Comparison of ENCODE assay signal across 13 cellular contexts in genomic region chr13:45332831-45333219, GRCh38. TPM values are rescaled to one million over a fixed set of nuclear protein-coding genes. Genes with fewer than 3 reads are reported as not detected.
DNase-seq lines count a peak whose midpoint lies in the region; ATAC-seq, FAIRE-seq and TF ChIP-seq lines count a peak whose summit lies in the region.
"Had no signal": no experiment of that assay in that cellular context is flagged by ENCODE, and none has a peak within 500 bp of the region (broad histone marks: within the 10 kb centered on the region; RNA-seq: fewer than 3 reads in every experiment).

No MANE protein-coding gene starts in this region.

- H3K4me3 Mint-ChIP-seq in activated naive CD4-positive, alpha-beta T cell treated with anti-CD3 and anti-CD28 coated beads, Interleukin-2, amount 50 U/mL, for 24 hours: peak overlapping the region; percentile 61

- no peak overlapping the region for H3K4me2 ChIP-seq in smooth muscle cell

- DNase-seq in activated naive CD4-positive, alpha-beta T cell treated with Interleukin-2 at 50 U/mL for 16 hours: no peak
- DNase-seq in M059J (ENCODE audit: low read depth) (peak; percentile 13), dorsolateral prefrontal cortex (no peak), smooth muscle cell (lab: John Stamatoyannopoulos, UW; ENCODE audit: unreplicated experiment) (no peak), GM12892 (ENCODE audit: insufficient read length) (no peak)
- DNase-seq: BE2C had no signal

- H3K36me3 Mint-ChIP-seq in activated naive CD4-positive, alpha-beta T cell treated with anti-CD3 and anti-CD28 coated beads, Interleukin-2, amount 50 U/mL, for 24 hours: peaks cover 33% of the 10 kb centered on the region

- H3K9ac ChIP-seq in smooth muscle cell (ENCODE audit: low read depth): no peak overlapping the region

- no peak overlapping the region for H2AFZ ChIP-seq in smooth muscle cell (ENCODE audit: low read depth)

- FAIRE-seq in GM12892 (lab: Jason Lieb, UNC): no peak
- FAIRE-seq: bronchial epithelial cell, H54, RCC 7860 had no signal

- WGBS in smooth muscle cell (ENCODE audit: low lambda C conversion rate): 80% methylated on average over 3 of the region's 3 CpGs

- ATAC-seq in HG03378 (IDR thresholded peaks at IDR 0.05; ENCODE audit: unreplicated experiment) (no peak), HG02885 (IDR thresholded peaks at IDR 0.05; ENCODE audit: poor library complexity, unreplicated experiment) (no peak)

- H3F3A ChIP-seq in smooth muscle cell (ENCODE audit: low read depth): peaks cover 74% of the 10 kb centered on the region

- H3K9me3 ChIP-seq in smooth muscle cell (replicated peaks; ENCODE audit: low read depth): no peaks in the 10 kb centered on the region
- H3K9me3 ChIP-seq: BE2C had no signal

- H3K36me3 ChIP-seq in smooth muscle cell (ENCODE audit: low read depth): peaks cover 16% of the 10 kb centered on the region

- TF ChIP-seq POLR2A in GM12892 (IDR thresholded peaks at IDR 0.05; ENCODE audit: low read depth, low read length): no peak

- H3K4me3 ChIP-seq in dorsolateral prefrontal cortex (no peak overlapping the region), smooth muscle cell (no peak overlapping the region)
- H3K4me3 ChIP-seq: skin epidermis had no signal

- no peaks in the 10 kb centered on the region for H3K9me3 Mint-ChIP-seq in activated naive CD4-positive, alpha-beta T cell treated with anti-CD3 and anti-CD28 coated beads, Interleukin-2, amount 50 U/mL, for 24 hours

- peaks cover 17% of the 10 kb centered on the region for H3K79me2 ChIP-seq in smooth muscle cell (ENCODE audit: low read depth)

- H3K4me1 ChIP-seq in smooth muscle cell (ENCODE audit: low read depth): peaks cover 5% of the 10 kb centered on the region

- H3K27ac ChIP-seq in dorsolateral prefrontal cortex (peak overlapping the region in 43 of 59 donors; percentile 3 to 83 (median 64)), smooth muscle cell (ENCODE audit: low read depth) (peak overlapping the region; percentile 84)

- intact Hi-C loops in dorsolateral prefrontal cortex (cut with DNase I): no loop called here

- H4K20me1 ChIP-seq in smooth muscle cell (ENCODE audit: low read depth): peaks cover 57% of the 10 kb centered on the region

- H3K27me3 Mint-ChIP-seq in activated naive CD4-positive, alpha-beta T cell treated with anti-CD3 and anti-CD28 coated beads, Interleukin-2, amount 50 U/mL, for 24 hours: no peaks in the 10 kb centered on the region

- no peak overlapping the region for H3K27ac Mint-ChIP-seq in activated naive CD4-positive, alpha-beta T cell treated with anti-CD3 and anti-CD28 coated beads, Interleukin-2, amount 50 U/mL, for 24 hours

- no peaks in the 10 kb centered on the region for H3K27me3 ChIP-seq in dorsolateral prefrontal cortex
- no peaks in the 10 kb centered on the region for H3K27me3 ChIP-seq in smooth muscle cell (ENCODE audit: low read depth)
- H3K27me3 ChIP-seq: BE2C had no signal

- TF ChIP-seq CTCF in dorsolateral prefrontal cortex (IDR thresholded peaks at IDR 0.05 in 54 of 56, conservative IDR thresholded peaks at IDR 0.05 in 2 of 56; ENCODE audit: low read depth in 1 of 56, partially characterized antibody in 56 of 56) (no peak), smooth muscle cell (IDR thresholded peaks at IDR 0.05; ENCODE audit: borderline replicate concordance, insufficient read depth, poor library complexity, severe bottlenecking) (no peak)

- H3K4me1 Mint-ChIP-seq in activated naive CD4-positive, alpha-beta T cell treated with anti-CD3 and anti-CD28 coated beads, Interleukin-2, amount 50 U/mL, for 24 hours: peaks cover 96% of the 10 kb centered on the region

RNA-seq across cellular contexts. Expression of gene TPT1, which starts 8.2 kb away (rescaled TPM):
- 1,259 and 1,419 TPM in 2 replicates for total RNA-seq in M059J (2014; rRNA removed; shearing (Covaris generic))
- 1,000 to 10,000 TPM in 26 of 120 experiments, 100 to 1,000 TPM in 94; 620 to 1,435 (median 896) TPM for total RNA-seq in dorsolateral prefrontal cortex
- total RNA-seq in smooth muscle cell: 3,918 and 4,267 TPM in 2 replicates
- 1,031 and 1,102 TPM in 2 replicates for polyA plus RNA-seq in smooth muscle cell
- polyA plus RNA-seq in GM12892 (2012; ENCODE audit: missing spikeins): 7,184 TPM
